2 cellular contexts compared by ENCODE assay signal in genomic region chr17:64747938-64748540, GRCh38.
TF ChIP-seq lines count a peak whose summit lies in the region.

No MANE protein-coding gene starts in this region.

TF ChIP-seq in SK-N-SH, 30 proteins besides CTCF, POLR2A, EP300 and RAD21:
- TF ChIP-seq RFX5 (IDR thresholded peaks at IDR 0.05; ENCODE audit: low read length) (no peak), NRF1 (IDR thresholded peaks at IDR 0.05; ENCODE audit: low read depth, low read length) (no peak), MAX (IDR thresholded peaks at IDR 0.05; ENCODE audit: low read depth) (0 out of 2 replicates have a peak, but pooled peaks have one; percentile 21), TCF12 (IDR thresholded peaks at IDR 0.05) (peak; percentile 70), NFIC (IDR thresholded peaks at IDR 0.05; ENCODE audit: borderline replicate concordance) (peak; percentile 35; the same call in 1 of the 2 replicates), JUND (IDR thresholded peaks at IDR 0.05) (peak; percentile 56; the same call in 1 of the 2 replicates), YY1 (IDR thresholded peaks at IDR 0.05; ENCODE audit: low read depth) (no peak), FOSL2 (IDR thresholded peaks at IDR 0.05; ENCODE audit: borderline replicate concordance, low read depth) (peak; percentile 68; the same call in 1 of the 2 replicates), USF2 (IDR thresholded peaks at IDR 0.05; ENCODE audit: borderline replicate concordance, low read depth, low read length) (no peak), SIN3A (IDR thresholded peaks at IDR 0.05; ENCODE audit: borderline replicate concordance, low read depth, low read length) (no peak), PBX3 (IDR thresholded peaks at IDR 0.05) (peak; percentile 5; the same call in 1 of the 2 replicates)

TF ChIP-seq in HepG2, 621 proteins besides CTCF, POLR2A, EP300 and RAD21:
- TF ChIP-seq PRMT3 (CRISPR knock-in tag; IDR thresholded peaks at IDR 0.05; ENCODE audit: borderline replicate concordance, low read depth) (no peak), ZBTB37 (CRISPR knock-in tag; IDR thresholded peaks at IDR 0.05) (no peak), ZNF589 (CRISPR knock-in tag; conservative IDR thresholded peaks at IDR 0.05) (no peak), ZNF337 (CRISPR knock-in tag; IDR thresholded peaks at IDR 0.05; ENCODE audit: borderline replicate concordance, low read depth) (no peak), REL (CRISPR knock-in tag; conservative IDR thresholded peaks at IDR 0.05) (no peak)
TF ChIP-seq in HepG2: peak in this region for 0.
